8 cellular contexts compared by ENCODE assay signal in the genomic region with DNA sequence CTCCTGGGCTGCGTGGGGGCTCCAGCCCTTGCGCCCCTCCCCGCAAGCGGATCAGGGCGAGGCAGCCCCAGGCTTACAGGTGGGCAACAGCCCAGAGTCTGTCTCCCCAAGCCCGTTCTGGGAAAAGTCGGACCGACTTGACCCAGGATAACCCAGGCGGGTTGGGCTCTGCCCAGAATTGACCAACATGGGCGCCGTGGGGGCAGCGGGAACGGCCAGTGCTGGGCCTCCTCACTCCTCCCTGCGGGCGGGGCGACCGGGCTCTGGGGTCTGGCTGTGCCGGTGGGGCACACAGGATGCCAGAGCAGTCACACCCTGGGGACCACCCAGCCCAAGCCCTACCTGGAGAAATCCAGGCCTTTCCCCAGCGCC. TPM values are rescaled to one million over a fixed set of nuclear protein-coding genes. Genes with fewer than 3 reads are reported as not detected.
DNase-seq lines count a peak whose midpoint lies in the region; ATAC-seq and TF ChIP-seq lines count a peak whose summit lies in the region.

No MANE protein-coding gene starts in this region.

- no peak overlapping the region for H3K4me3 Mint-ChIP-seq in Caco-2 (ENCODE audit: unreplicated experiment)
- peak overlapping the region; percentile 94 for H3K4me3 Mint-ChIP-seq in activated B cell treated with CpG ODN at 0.5 μM for 24 hours
- H3K4me3 Mint-ChIP-seq in CD4-positive, alpha-beta memory T cell: peak overlapping the region in 2 of 8 donors; percentile 21 to 48

- no TSS peak for BruUV-seq in Caco-2 (replicated peaks; lab: Mats Ljungman, UMichigan)

- 6 to 11% (median 8%) methylated on average over 18 to 19 of the region's 19 CpGs for WGBS in psoas muscle, 3 donors

- ATAC-seq in activated B cell treated with CpG ODN at 0.5 μM for 24 hours (ENCODE audit: low read depth) (no peak), left ventricle myocardium superior (peak; percentile 61), psoas muscle (peak; percentile 73 to 84 (median 77)), HG03139 (IDR thresholded peaks at IDR 0.05; ENCODE audit: unreplicated experiment) (no peak)

- POLR2A ChIA-PET in Caco-2 (lab: Charles Lee): no interaction called here
- POLR2A ChIA-PET in activated B cell treated with CpG ODN at 0.5 μM for 24 hours (lab: Charles Lee): interaction anchor here (0.9 to 2.8 kb wide), 5 partner anchors 32 to 226 kb away, joined by 3 to 12 read pairs (median 10); a partner anchor contains a TSS
- POLR2A ChIA-PET in CD4-positive, alpha-beta memory T cell (lab: Charles Lee; ENCODE audit: partially characterized antibody): no interaction called here

- CTCF ChIA-PET in Caco-2 (lab: Charles Lee) (no interaction called here), activated B cell treated with CpG ODN at 0.5 μM for 24 hours (lab: Charles Lee) (no interaction called here)
- CTCF ChIA-PET in CD4-positive, alpha-beta memory T cell (lab: Charles Lee; ENCODE audit: partially characterized antibody): no interaction called here

- H3K4me1 Mint-ChIP-seq in Caco-2 (ENCODE audit: low read depth, unreplicated experiment) (peaks cover 16% of the 10 kb centered on the region), activated B cell treated with CpG ODN at 0.5 μM for 24 hours (peaks cover 57% of the 10 kb centered on the region)
- peaks cover 12 to 16% (median 16%) of the 10 kb centered on the region in 4 donors for H3K4me1 Mint-ChIP-seq in CD4-positive, alpha-beta memory T cell

- H3K4me3 ChIP-seq in Caco-2 (ENCODE audit: low read depth, low read length) (peak overlapping the region; percentile 90), psoas muscle (peak overlapping the region; percentile 72)
- H3K4me3 ChIP-seq in CD4-positive, alpha-beta memory T cell (ENCODE audit: low read length in 2 of 2): peak overlapping the region in 1 of 2 donors; percentile 47

- H3K36me3 Mint-ChIP-seq in Caco-2 (ENCODE audit: insufficient read depth, unreplicated experiment): no peaks in the 10 kb centered on the region
- peaks cover 12% of the 10 kb centered on the region for H3K36me3 Mint-ChIP-seq in activated B cell treated with CpG ODN at 0.5 μM for 24 hours (ENCODE audit: low read depth)
- H3K36me3 Mint-ChIP-seq in CD4-positive, alpha-beta memory T cell: no peaks in the 10 kb centered on the region

- peak overlapping the region; percentile 97 for H3K27ac ChIP-seq in psoas muscle
- H3K27ac ChIP-seq in CD4-positive, alpha-beta memory T cell (ENCODE audit: low read depth, low read length): no peak overlapping the region

- H3K9me3 ChIP-seq in Caco-2 (no peaks in the 10 kb centered on the region), psoas muscle (no peaks in the 10 kb centered on the region)
- no peaks in the 10 kb centered on the region for H3K9me3 ChIP-seq in CD4-positive, alpha-beta memory T cell (ENCODE audit: control insufficient read depth in 1 of 2, low read length in 2 of 2)

- TF ChIP-seq CTCF in Caco-2 (IDR thresholded peaks at IDR 0.05; ENCODE audit: insufficient read depth in 1 of 2, low read depth in 1 of 2, low read length in 1 of 2, severe bottlenecking in 1 of 2, unreplicated experiment in 1 of 2) (no peak), activated B cell treated with CpG ODN at 0.5 μM for 24 hours (IDR thresholded peaks at IDR 0.05) (no peak), psoas muscle (IDR thresholded peaks at IDR 0.05) (no peak)

- H3K27ac Mint-ChIP-seq in Caco-2 (ENCODE audit: unreplicated experiment): no peak overlapping the region
- no peak overlapping the region for H3K27ac Mint-ChIP-seq in activated B cell treated with CpG ODN at 0.5 μM for 24 hours
- H3K27ac Mint-ChIP-seq in CD4-positive, alpha-beta memory T cell: no peak overlapping the region

- H3K4me1 ChIP-seq in Caco-2 (peaks cover 18% of the 10 kb centered on the region), psoas muscle (peaks cover 47% of the 10 kb centered on the region)
- peaks cover 20% of the 10 kb centered on the region for H3K4me1 ChIP-seq in CD4-positive, alpha-beta memory T cell (ENCODE audit: insufficient read depth, low read length)

- H3K27me3 ChIP-seq in Caco-2 (replicated peaks; ENCODE audit: control insufficient read depth, insufficient read depth, low read length): no peaks in the 10 kb centered on the region
- no peaks in the 10 kb centered on the region for H3K27me3 ChIP-seq in psoas muscle (ENCODE audit: insufficient read depth in 3 of 3, low read length in 2 of 3)
- H3K27me3 ChIP-seq in CD4-positive, alpha-beta memory T cell (ENCODE audit: insufficient read depth, low read length): no peaks in the 10 kb centered on the region

- H3K9me3 Mint-ChIP-seq in Caco-2 (ENCODE audit: unreplicated experiment): no peaks in the 10 kb centered on the region
- no peaks in the 10 kb centered on the region for H3K9me3 Mint-ChIP-seq in activated B cell treated with CpG ODN at 0.5 μM for 24 hours
- no peaks in the 10 kb centered on the region for H3K9me3 Mint-ChIP-seq in CD4-positive, alpha-beta memory T cell

- intact Hi-C loops in Caco-2 (cut with micrococcal nuclease; ENCODE audit: unreplicated experiment): no loop called here
- intact Hi-C loops in activated B cell treated with CpG ODN at 0.5 μM for 24 hours (cut with micrococcal nuclease): loop anchor here (2.0 to 10.0 kb wide), 5 partner anchors 138 to 793 kb away; a partner anchor contains a TSS
- intact Hi-C loops in left ventricle myocardium superior (cut with micrococcal nuclease): no loop called here
- intact Hi-C loops in psoas muscle (cut with DNase I): no loop called here
- intact Hi-C loops in CD4-positive, alpha-beta memory T cell (cut with micrococcal nuclease): no loop called here

- H3K36me3 ChIP-seq in Caco-2 (ENCODE audit: control insufficient read depth, insufficient read depth, low read length): no peaks in the 10 kb centered on the region; the same call in 1 of the 2 replicates
- H3K36me3 ChIP-seq in psoas muscle (ENCODE audit: insufficient read depth in 1 of 2, low read depth in 1 of 2): no peaks in the 10 kb centered on the region
- H3K36me3 ChIP-seq in CD4-positive, alpha-beta memory T cell (ENCODE audit: insufficient read depth, low read length): no peaks in the 10 kb centered on the region

- DNase-seq in Caco-2: no peak
- DNase-seq in activated B cell treated with CpG ODN at 0.5 μM for 24 hours: no peak
- peak; percentile 80 for DNase-seq in left ventricle myocardium superior
- DNase-seq in psoas muscle: peak; percentile 76 to 92
- DNase-seq in GM03348 (ENCODE audit: low spot score): no peak
- DNase-seq in CD4-positive, alpha-beta memory T cell: no peak
- DNase-seq in stimulated activated CD4-positive, alpha-beta T cell treated with anti-CD3 and anti-CD28 coated beads, Interleukin-15, amount 100 ng/mL, for 24 hours: no peak

- no peaks in the 10 kb centered on the region for H3K27me3 Mint-ChIP-seq in Caco-2 (ENCODE audit: insufficient read depth, unreplicated experiment)
- no peaks in the 10 kb centered on the region for H3K27me3 Mint-ChIP-seq in activated B cell treated with CpG ODN at 0.5 μM for 24 hours
- H3K27me3 Mint-ChIP-seq in CD4-positive, alpha-beta memory T cell: peaks cover 1 to 16% of the 10 kb centered on the region in 2 donors

RNA-seq across cellular contexts. Expression of a gene that starts 15.3 kb away (rescaled TPM):
- total RNA-seq in Caco-2 (2022): 22.4 and 25.1 TPM in 2 replicates
- 49.2 and 49.3 TPM in 2 replicates for total RNA-seq in activated B cell treated with CpG ODN at 0.5 μM for 24 hours
- total RNA-seq in left ventricle myocardium superior: 675 TPM
- total RNA-seq in psoas muscle: 100 to 1,000 TPM; 447 to 745 (median 673) TPM
- 100 to 1,000 TPM; 136 to 855 (median 503) TPM for polyA plus RNA-seq in psoas muscle
- total RNA-seq in CD4-positive, alpha-beta memory T cell: under 1 TPM in 1 of 2 experiments, not detected in 1; 0.06 TPM
- not detected for polyA plus RNA-seq in CD4-positive, alpha-beta memory T cell

RNA-seq across cellular contexts. Expression of a gene that starts 35.9 kb away (rescaled TPM):
- not detected in 2 replicates for total RNA-seq in Caco-2 (2022)
- total RNA-seq in activated B cell treated with CpG ODN at 0.5 μM for 24 hours: 0.18 TPM in 1 of 2 replicates, not detected in the other
- total RNA-seq in left ventricle myocardium superior: 3.2 TPM
- total RNA-seq in psoas muscle: 100 to 1,000 TPM in 1 of 4 donors, 10 to 100 TPM in 3; 29.7 to 110 (median 31.7) TPM
- polyA plus RNA-seq in psoas muscle: 10 to 100 TPM in 2 of 3 donors, 1 to 10 TPM in 1; 3.0 to 14.5 (median 14.5) TPM
- not detected for total RNA-seq in CD4-positive, alpha-beta memory T cell
- not detected for polyA plus RNA-seq in CD4-positive, alpha-beta memory T cell

Comparison
In these comparisons a context has a peak if more than half of its experiments do, and no peak if none do; other contexts are left out.
1. DNase-seq: peak in left ventricle myocardium superior (single experiment) and psoas muscle (2 of 2); none in Caco-2 (0 of 2), activated B cell treated with CpG ODN at 0.5 μM for 24 hours (single experiment), GM03348 (single experiment), CD4-positive, alpha-beta memory T cell (0 of 5) and stimulated activated CD4-positive, alpha-beta T cell treated with anti-CD3 and anti-CD28 coated beads, Interleukin-15, amount 100 ng/mL, for 24 hours (single experiment).
2. ATAC-seq: peak in left ventricle myocardium superior (single experiment) and psoas muscle (4 of 4); none in activated B cell treated with CpG ODN at 0.5 μM for 24 hours (single experiment) and HG03139 (single experiment).
3. RNA of a gene that starts 15.3 kb away (total RNA-seq): 447 to 745 TPM in psoas muscle, 675 TPM in left ventricle myocardium superior (single experiment), 49.2 to 49.3 TPM in activated B cell treated with CpG ODN at 0.5 μM for 24 hours and 22.4 to 25.1 TPM in Caco-2; 0.06 TPM in CD4-positive, alpha-beta memory T cell; every median in the first group is over 10 times any median in the second.